In genomic region chr7:37920619-37921339, GRCh38 we compare ENCODE assay signal across 8 cellular contexts. TPM values are rescaled to one million over a fixed set of nuclear protein-coding genes. Genes with fewer than 3 reads are reported as not detected.
DNase-seq lines count a peak whose midpoint lies in the region; ATAC-seq and TF ChIP-seq lines count a peak whose summit lies in the region.

Gene EPDR1, plus strand, starts transcription at chr7:37920640. Its CDS starts 300 bp downstream, at chr7:37920940.

- peaks cover 6 to 63% (median 31%) of the 10 kb centered on the region in 3 experiments for H3K27me3 ChIP-seq in neuronal stem cell (ENCODE audit: control insufficient read depth in 3 of 3, insufficient read depth in 3 of 3, low read depth in 1 of 3, low read length in 3 of 3)

- H3K36me3 ChIP-seq in neuronal stem cell (replicated peaks in 1 of 2; ENCODE audit: control insufficient read depth in 2 of 2, insufficient read depth in 2 of 2, low read length in 2 of 2) = no peaks in the 10 kb centered on the region

- no peak within 1 kb of the TSS for H4K91ac ChIP-seq in neuronal stem cell (ENCODE audit: low read depth, low read length, poor library complexity)

- TF ChIP-seq CTCF in 22Rv1 (IDR thresholded peaks at IDR 0.05) = peak; percentile 75

- no peak within 1 kb of the TSS for H2BK12ac ChIP-seq in neuronal stem cell (ENCODE audit: low read length)

- H3K4me1 Mint-ChIP-seq in activated T-cell treated with anti-CD3 and anti-CD28 coated beads, Interleukin-2, amount 50 U/mL, for 4 hours (ENCODE audit: low read depth) = peaks cover 15% of the 10 kb centered on the region

- H3K4me1 ChIP-seq in neuronal stem cell (ENCODE audit: control insufficient read depth in 2 of 2, insufficient read depth in 1 of 2, low read depth in 1 of 2, low read length in 2 of 2) = peaks cover 0 to 8% of the 10 kb centered on the region in 2 donors

- H2BK15ac ChIP-seq in neuronal stem cell (ENCODE audit: low read length) = peak within 1 kb of the TSS; percentile 86

- peak; percentile 53 to 60 for DNase-seq in NCI-H1930 (lab: John Stamatoyannopoulos, UW)
- DNase-seq in activated T-cell treated with anti-CD3 and anti-CD28 coated beads, Interleukin-2, amount 50 U/mL, for 4 hours = no peak
- no peak for DNase-seq in glomerular endothelial cell (ENCODE audit: extremely low read depth, low read depth, low spot score)
- peak; percentile 41 for DNase-seq in neuronal stem cell (ENCODE audit: low spot score)
- DNase-seq in amniotic stem cell (lab: John Stamatoyannopoulos, UW) = no peak

- H2BK120ac ChIP-seq in neuronal stem cell (ENCODE audit: low read depth, low read length) = no peak within 1 kb of the TSS

- no peak within 1 kb of the TSS for H2BK5ac ChIP-seq in neuronal stem cell (ENCODE audit: low read length)

- H3K27ac ChIP-seq in 22Rv1 (peak within 1 kb of the TSS; percentile 68), neuronal stem cell (replicated peaks; ENCODE audit: low read length) (no peak within 1 kb of the TSS)

- H3K4me2 ChIP-seq in neuronal stem cell (ENCODE audit: insufficient read depth, low read length, poor library complexity, severe bottlenecking) = peak within 1 kb of the TSS; percentile 95

- H3K9ac ChIP-seq in neuronal stem cell (ENCODE audit: low read depth, low read length, poor library complexity) = peak within 1 kb of the TSS; percentile 91

- peak within 1 kb of the TSS; percentile 97 for H2AFZ ChIP-seq in neuronal stem cell (ENCODE audit: low read length)

- H3K14ac ChIP-seq in neuronal stem cell (ENCODE audit: low read length) = peak within 1 kb of the TSS; percentile 74

- peak within 1 kb of the TSS; percentile 94 for H3K18ac ChIP-seq in neuronal stem cell (ENCODE audit: low read length)

- peaks cover 2 to 4% of the 10 kb centered on the region in 2 donors for H3K9me3 ChIP-seq in neuronal stem cell (replicated peaks in 1 of 2; ENCODE audit: control insufficient read depth in 2 of 2, insufficient read depth in 1 of 2, low read depth in 1 of 2, low read length in 2 of 2)

- H4K8ac ChIP-seq in neuronal stem cell (ENCODE audit: low read depth, low read length) = no peak within 1 kb of the TSS

- peaks cover under 1% of the 10 kb centered on the region for H3K9me3 Mint-ChIP-seq in activated T-cell treated with anti-CD3 and anti-CD28 coated beads, Interleukin-2, amount 50 U/mL, for 4 hours

- peak within 1 kb of the TSS; percentile 56 to 85 for H3K4me3 ChIP-seq in neuronal stem cell (ENCODE audit: low read length in 2 of 2)

- peak within 1 kb of the TSS; percentile 69 for H3K4me3 Mint-ChIP-seq in activated T-cell treated with anti-CD3 and anti-CD28 coated beads, Interleukin-2, amount 50 U/mL, for 4 hours

- ATAC-seq in HG02763 (IDR thresholded peaks at IDR 0.05; ENCODE audit: unreplicated experiment) = peak; percentile 43
- ATAC-seq in activated T-cell treated with anti-CD3 and anti-CD28 coated beads, Interleukin-2, amount 50 U/mL, for 4 hours = peak; percentile 60 to 69

- no CpG with 5 or more reads among the region's 62 CpGs for WGBS in neuronal stem cell (ENCODE audit: extremely low coverage in 2 of 2, insufficient read length in 2 of 2, insufficient replicate concordance in 1 of 2), 2 donors

- peaks cover 60% of the 10 kb centered on the region for H3K27me3 Mint-ChIP-seq in activated T-cell treated with anti-CD3 and anti-CD28 coated beads, Interleukin-2, amount 50 U/mL, for 4 hours (ENCODE audit: low read depth)

- H3K36me3 Mint-ChIP-seq in activated T-cell treated with anti-CD3 and anti-CD28 coated beads, Interleukin-2, amount 50 U/mL, for 4 hours (ENCODE audit: insufficient read depth) = no peaks in the 10 kb centered on the region

- peak; percentile 41 for TF ChIP-seq POLR2A in GM10847 (IDR thresholded peaks at IDR 0.05; ENCODE audit: extremely low read depth, insufficient read length)

- H2AK5ac ChIP-seq in neuronal stem cell (ENCODE audit: low read depth, low read length) = no peak within 1 kb of the TSS

- H3K4ac ChIP-seq in neuronal stem cell (ENCODE audit: low read length) = no peak within 1 kb of the TSS

- H3K23ac ChIP-seq in neuronal stem cell (ENCODE audit: low read depth, low read length, poor library complexity) = peak within 1 kb of the TSS; percentile 19

- no peaks in the 10 kb centered on the region for H3K79me1 ChIP-seq in neuronal stem cell (ENCODE audit: low read depth, low read length)

RNA-seq across cellular contexts. Expression of gene EPDR1, which starts in this region (rescaled TPM):
- 1 to 10 TPM; 1.0 to 5.2 (median 2.0) TPM for total RNA-seq in activated T-cell treated with anti-CD3 and anti-CD28 coated beads, Interleukin-2, amount 50 U/mL, for 4 hours
- total RNA-seq in glomerular endothelial cell = 18.1 and 21.3 TPM in 2 replicates
- polyA plus RNA-seq in neuronal stem cell (2013, experiment 1 of 2) = 5.7 TPM
- polyA plus RNA-seq in neuronal stem cell (2013, experiment 2 of 2) = 5.4 TPM

Comparison
In these comparisons a context has a peak if more than half of its experiments do, and no peak if none do; other contexts are left out.
1. DNase-seq: peak in NCI-H1930 (2 of 2) and neuronal stem cell (single experiment); none in activated T-cell treated with anti-CD3 and anti-CD28 coated beads, Interleukin-2, amount 50 U/mL, for 4 hours (single experiment), glomerular endothelial cell (single experiment) and amniotic stem cell (single experiment).